Comparison of ENCODE assay signal across 8 cellular contexts in the genomic region with DNA sequence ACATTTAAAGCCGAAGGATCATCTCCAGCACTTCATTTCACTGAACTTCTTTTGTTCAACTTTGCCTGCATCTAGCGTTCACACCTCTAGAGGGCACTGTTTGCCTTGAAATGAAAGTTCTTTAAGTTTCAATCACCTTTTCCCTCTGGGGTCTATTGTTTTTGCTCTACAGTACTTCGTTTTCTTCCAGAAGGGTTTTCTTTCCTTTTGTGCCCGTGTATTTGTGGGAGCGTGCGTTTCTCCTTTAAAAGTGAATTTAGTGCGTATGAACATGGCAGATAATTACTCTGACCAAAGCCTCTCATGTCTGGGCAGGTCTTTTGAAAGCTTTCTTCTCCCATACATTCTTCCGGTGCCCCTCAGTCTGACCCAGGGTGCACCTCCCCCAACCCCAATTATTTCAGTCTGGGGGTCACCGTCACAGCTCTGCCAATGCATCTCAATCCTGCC.
DNase-seq lines count a peak whose midpoint lies in the region; ATAC-seq and TF ChIP-seq lines count a peak whose summit lies in the region.

No MANE protein-coding gene starts in this region.

- DNase-seq in AG10803 (ENCODE audit: low read depth) (peak; percentile 47), NCI-H1436 (lab: John Stamatoyannopoulos, UW) (peak; percentile 84), esophagus muscularis mucosa (ENCODE audit: extremely low spot score) (no peak), neural progenitor cell (ENCODE audit: low spot score) (peak; percentile 88), HuH-7.5 (ENCODE audit: low spot score) (no peak)

- peaks cover 0 to 20% (median 16%) of the 10 kb centered on the region in 4 donors for H3K4me1 ChIP-seq in esophagus muscularis mucosa
- peaks cover 6% of the 10 kb centered on the region for H3K4me1 ChIP-seq in neural progenitor cell

- H3K4me3 ChIP-seq in AG10803 (ENCODE audit: low read length), result no peak overlapping the region
- no peak overlapping the region for H3K4me3 ChIP-seq in SU-DHL-6 (ENCODE audit: insufficient read depth, low read length, poor library complexity, severe bottlenecking)
- H3K4me3 ChIP-seq in esophagus muscularis mucosa, result no peak overlapping the region
- peak overlapping the region; percentile 25 for H3K4me3 ChIP-seq in neural progenitor cell

- no peaks in the 10 kb centered on the region for H3K36me3 ChIP-seq in SU-DHL-6 (ENCODE audit: low read length)
- H3K36me3 ChIP-seq in esophagus muscularis mucosa, result no peaks in the 10 kb centered on the region
- no peaks in the 10 kb centered on the region for H3K36me3 ChIP-seq in neural progenitor cell

- H3K27me3 ChIP-seq in SU-DHL-6 (ENCODE audit: low read length) (no peaks in the 10 kb centered on the region), esophagus muscularis mucosa (no peaks in the 10 kb centered on the region), neural progenitor cell (no peaks in the 10 kb centered on the region)

- H3K9me3 ChIP-seq in SU-DHL-6 (ENCODE audit: insufficient read depth, low read length) (no peaks in the 10 kb centered on the region), esophagus muscularis mucosa (no peaks in the 10 kb centered on the region), neural progenitor cell (ENCODE audit: low read depth) (no peaks in the 10 kb centered on the region)

- H4K20me1 ChIP-seq in SU-DHL-6 (ENCODE audit: low read depth, low read length) (no peaks in the 10 kb centered on the region), neural progenitor cell (ENCODE audit: low read depth) (no peaks in the 10 kb centered on the region)

- intact Hi-C loops in esophagus muscularis mucosa (cut with DNase I), result no loop called here

- no peaks in the 10 kb centered on the region for H3K79me2 ChIP-seq in SU-DHL-6 (ENCODE audit: insufficient read depth, low read length)
- H3K79me2 ChIP-seq in neural progenitor cell (ENCODE audit: low read depth), result no peaks in the 10 kb centered on the region

- no peak for ATAC-seq in GM18502 (IDR thresholded peaks at IDR 0.05; ENCODE audit: poor library complexity, unreplicated experiment)

- 30% methylated on average over 9 of the region's 9 CpGs for WGBS in esophagus muscularis mucosa

- no peak for TF ChIP-seq EP300 in esophagus muscularis mucosa (IDR thresholded peaks at IDR 0.05)

- TF ChIP-seq CTCF in AG10803 (conservative IDR thresholded peaks at IDR 0.05; ENCODE audit: low read length) (peak; percentile 89), GM12873 (IDR thresholded peaks at IDR 0.05; ENCODE audit: insufficient read depth, low read depth, low read length, missing control alignments) (peak; percentile 83), SU-DHL-6 (IDR thresholded peaks at IDR 0.05; ENCODE audit: insufficient read depth, low read length, poor library complexity, severe bottlenecking) (peak; percentile 74), esophagus muscularis mucosa (IDR thresholded peaks at IDR 0.05) (peak; percentile 62 to 76 (median 65)), neural progenitor cell (IDR thresholded peaks at IDR 0.05) (peak; percentile 95)

- no peaks in the 10 kb centered on the region for H3K9me3 Mint-ChIP-seq in neural progenitor cell

- H3K27me3 Mint-ChIP-seq in neural progenitor cell (ENCODE audit: insufficient read depth, low read depth), result peaks cover 9% of the 10 kb centered on the region

- H3K9ac ChIP-seq in SU-DHL-6 (ENCODE audit: low read length), result no peak overlapping the region
- no peak overlapping the region for H3K9ac ChIP-seq in neural progenitor cell

- peaks cover 18% of the 10 kb centered on the region for H3K4me1 Mint-ChIP-seq in neural progenitor cell

- H2AFZ ChIP-seq in SU-DHL-6 (ENCODE audit: low read depth, low read length, severe bottlenecking) (no peak overlapping the region), neural progenitor cell (replicated peaks) (peak overlapping the region; percentile 88)

- H3K4me3 Mint-ChIP-seq in neural progenitor cell, result peak overlapping the region; percentile 46

- no peaks in the 10 kb centered on the region for H3K9me2 ChIP-seq in SU-DHL-6 (replicated peaks; ENCODE audit: insufficient read depth, low read length)

- TF ChIP-seq POLR2A in esophagus muscularis mucosa (IDR thresholded peaks at IDR 0.05; ENCODE audit: low read depth), result no peak

- H3K36me3 Mint-ChIP-seq in neural progenitor cell, result no peaks in the 10 kb centered on the region

- H3K4me2 ChIP-seq in SU-DHL-6 (ENCODE audit: low read depth, low read length, poor library complexity, severe bottlenecking) (no peak overlapping the region), neural progenitor cell (peak overlapping the region; percentile 74)

- peak overlapping the region; percentile 65 for H3K27ac Mint-ChIP-seq in neural progenitor cell

- no peaks in the 10 kb centered on the region for H3F3A ChIP-seq in SU-DHL-6 (ENCODE audit: insufficient read depth)
- no peaks in the 10 kb centered on the region for H3F3A ChIP-seq in neural progenitor cell (ENCODE audit: low read depth)

- H3K27ac ChIP-seq in SU-DHL-6 (ENCODE audit: low read depth, low read length), result no peak overlapping the region
- H3K27ac ChIP-seq in esophagus muscularis mucosa (replicated peaks in 1 of 4), result no peak overlapping the region
- H3K27ac ChIP-seq in neural progenitor cell, result no peak overlapping the region

Comparison
In these comparisons a context has a peak if more than half of its experiments do, and no peak if none do; other contexts are left out.
1. DNase-seq: peak in AG10803 (single experiment), NCI-H1436 (single experiment) and neural progenitor cell (single experiment); none in esophagus muscularis mucosa (single experiment) and HuH-7.5 (single experiment).
2. Peak in every context shown above with its lines, with median percentiles within 50 percentile points of each other: CTCF ChIP-seq.